ENCODE assay signal across 19 cellular contexts in genomic region chr4:41077628-41078027, GRCh38.
"Had no signal": no experiment of that assay in that cellular context is flagged by ENCODE, and none has a peak within 500 bp of the region (broad histone marks: within the 10 kb centered on the region; RNA-seq: fewer than 3 reads in every experiment).

No MANE protein-coding gene starts in this region.

- H3K9me3 ChIP-seq: ascending aorta, colonic mucosa, gastrocnemius medialis, suprapubic skin had no signal

- H2AFZ ChIP-seq: parathyroid adenoma had no signal

- ATAC-seq: natural killer cell had no signal

- H3K9ac ChIP-seq: parathyroid adenoma had no signal

- H3K4me1 ChIP-seq: ascending aorta, colonic mucosa, suprapubic skin had no signal

- DNase-seq: activated CD4-positive, alpha-beta T cell treated with anti-CD3 and anti-CD28 coated beads, Interleukin-2, amount 50 U/mL, for 4 hours; activated CD4-positive, CD25-positive, alpha-beta regulatory T cell treated with anti-CD3 and anti-CD28 coated beads, Interleukin-2, amount 50 U/mL, for 72 hours; activated gamma-delta T cell; colonic mucosa; gastrocnemius medialis; head of caudate nucleus; mesendoderm; natural killer cell; stimulated activated CD4-positive, alpha-beta T cell treated with anti-CD3 and anti-CD28 coated beads, Interleukin-15, amount 100 ng/mL, for 24 hours; stimulated activated CD4-positive, alpha-beta T cell treated with anti-CD3 and anti-CD28 coated beads, Interleukin-2, amount 100 ng/mL, for 48 hours had no signal

- H3K27ac Mint-ChIP-seq: activated naive CD4-positive, alpha-beta T cell treated with anti-CD3 and anti-CD28 coated beads, Interleukin-2, amount 50 U/mL, for 24 hours; natural killer cell; stimulated activated naive CD8-positive, alpha-beta T cell treated with anti-CD3 and anti-CD28 coated beads, Interleukin-15, Interleukin-2, amounts not matched to agents 100 ng/mL and 50 ng/mL, for 24 hours; T-helper 1 cell treated with Interleukin-12 subunit alpha and Interleukin-12 subunit beta and Interleukin-4 antibody, amounts not matched to agents 30 μg/mL and 1 μg/mL, for 36 hours; type B pancreatic cell had no signal

- H3K4me3 ChIP-seq: ascending aorta, colonic mucosa, gastrocnemius medialis, suprapubic skin had no signal

- H3K36me3 ChIP-seq: ascending aorta, colonic mucosa, gastrocnemius medialis, suprapubic skin had no signal

- H3K9me3 Mint-ChIP-seq: activated naive CD4-positive, alpha-beta T cell treated with anti-CD3 and anti-CD28 coated beads, Interleukin-2, amount 50 U/mL, for 24 hours; stimulated activated naive CD8-positive, alpha-beta T cell treated with anti-CD3 and anti-CD28 coated beads, Interleukin-15, Interleukin-2, amounts not matched to agents 100 ng/mL and 50 ng/mL, for 24 hours; T-helper 1 cell treated with Interleukin-12 subunit alpha and Interleukin-12 subunit beta and Interleukin-4 antibody, amounts not matched to agents 30 μg/mL and 1 μg/mL, for 36 hours; type B pancreatic cell had no signal

- FAIRE-seq: keratinocyte had no signal

- H3K27me3 ChIP-seq: ascending aorta, colonic mucosa, gastrocnemius medialis, suprapubic skin had no signal

- H3K4me3 Mint-ChIP-seq: activated naive CD4-positive, alpha-beta T cell treated with anti-CD3 and anti-CD28 coated beads, Interleukin-2, amount 50 U/mL, for 24 hours; central memory CD8-positive, alpha-beta T cell; natural killer cell; stimulated activated naive CD8-positive, alpha-beta T cell treated with anti-CD3 and anti-CD28 coated beads, Interleukin-15, Interleukin-2, amounts not matched to agents 100 ng/mL and 50 ng/mL, for 24 hours; T-helper 1 cell treated with Interleukin-12 subunit alpha and Interleukin-12 subunit beta and Interleukin-4 antibody, amounts not matched to agents 30 μg/mL and 1 μg/mL, for 36 hours; type B pancreatic cell had no signal

- H3K27me3 Mint-ChIP-seq: central memory CD8-positive, alpha-beta T cell; type B pancreatic cell had no signal

- H3K4me1 Mint-ChIP-seq: activated naive CD4-positive, alpha-beta T cell treated with anti-CD3 and anti-CD28 coated beads, Interleukin-2, amount 50 U/mL, for 24 hours; central memory CD8-positive, alpha-beta T cell; natural killer cell had no signal

- H3K36me3 Mint-ChIP-seq: activated naive CD4-positive, alpha-beta T cell treated with anti-CD3 and anti-CD28 coated beads, Interleukin-2, amount 50 U/mL, for 24 hours; natural killer cell; type B pancreatic cell had no signal

- H3K27ac ChIP-seq: ascending aorta, colonic mucosa, gastrocnemius medialis, parathyroid adenoma, suprapubic skin had no signal
